Comparison of ENCODE assay signal across 29 cellular contexts in genomic region chr6:73348550-73349204, GRCh38. TPM values are rescaled to one million over a fixed set of nuclear protein-coding genes. Genes with fewer than 3 reads are reported as not detected.
"Had no signal": no experiment of that assay in that cellular context is flagged by ENCODE, and none has a peak within 500 bp of the region (broad histone marks: within the 10 kb centered on the region; RNA-seq: fewer than 3 reads in every experiment).

No MANE protein-coding gene starts in this region.

- H3K4me3 Mint-ChIP-seq: endodermal cell; memory B cell; natural killer cell treated with Interleukin-12 subunit alpha and Interleukin-12 subunit beta and Interleukin-15 and Interleukin-18, amount 100 ng/mL, for 72 hours; stimulated activated memory B cell treated with anti-CD40 and anti-IgM and Interleukin-4, amounts not matched to agents 10 μg/mL and 1 μg/mL and 100 μg/mL, for 72 hours; stimulated activated naive CD8-positive, alpha-beta T cell treated with anti-CD3 and anti-CD28 coated beads, Interleukin-15, Interleukin-2, amounts not matched to agents 100 ng/mL and 50 ng/mL, for 24 hours had no signal

- H3K4me2 ChIP-seq: hepatocyte had no signal

- H2AFZ ChIP-seq: hepatocyte had no signal

- H3K27ac Mint-ChIP-seq: memory B cell; natural killer cell treated with Interleukin-12 subunit alpha and Interleukin-12 subunit beta and Interleukin-15 and Interleukin-18, amount 100 ng/mL, for 72 hours; stimulated activated memory B cell treated with anti-CD40 and anti-IgM and Interleukin-4, amounts not matched to agents 10 μg/mL and 1 μg/mL and 100 μg/mL, for 72 hours; stimulated activated naive CD8-positive, alpha-beta T cell treated with anti-CD3 and anti-CD28 coated beads, Interleukin-15, Interleukin-2, amounts not matched to agents 100 ng/mL and 50 ng/mL, for 24 hours had no signal

- H3K27ac ChIP-seq: coronary artery, hepatocyte, lower lobe of right lung, neutrophil, psoas muscle, right lobe of liver, spleen, testis, tibial nerve, upper lobe of right lung had no signal

- ATAC-seq: left lobe of liver; lower lobe of right lung; natural killer cell treated with Interleukin-12 subunit alpha and Interleukin-12 subunit beta and Interleukin-15 and Interleukin-18, amount 100 ng/mL, for 72 hours; psoas muscle; right lobe of liver; stimulated activated memory B cell treated with anti-CD40 and anti-IgM and Interleukin-4, amounts not matched to agents 10 μg/mL and 1 μg/mL and 100 μg/mL, for 72 hours; upper lobe of right lung had no signal

- H3K4me1 ChIP-seq: lower lobe of right lung, psoas muscle, right lobe of liver, spleen, testis, tibial nerve, upper lobe of right lung had no signal

- H3K9me3 Mint-ChIP-seq: endodermal cell; memory B cell; natural killer cell treated with Interleukin-12 subunit alpha and Interleukin-12 subunit beta and Interleukin-15 and Interleukin-18, amount 100 ng/mL, for 72 hours; stimulated activated memory B cell treated with anti-CD40 and anti-IgM and Interleukin-4, amounts not matched to agents 10 μg/mL and 1 μg/mL and 100 μg/mL, for 72 hours; stimulated activated naive CD8-positive, alpha-beta T cell treated with anti-CD3 and anti-CD28 coated beads, Interleukin-15, Interleukin-2, amounts not matched to agents 100 ng/mL and 50 ng/mL, for 24 hours had no signal

- H3K36me3 ChIP-seq: lower lobe of right lung, neutrophil, right lobe of liver, spleen, tibial nerve, upper lobe of right lung had no signal

- H3K4me1 Mint-ChIP-seq: memory B cell; stimulated activated memory B cell treated with anti-CD40 and anti-IgM and Interleukin-4, amounts not matched to agents 10 μg/mL and 1 μg/mL and 100 μg/mL, for 72 hours had no signal

- H3K27me3 ChIP-seq: right lobe of liver, testis had no signal

- H3K9me3 ChIP-seq: lower lobe of right lung, neutrophil, psoas muscle, right lobe of liver, testis, tibial nerve, upper lobe of right lung had no signal

- H3K4me3 ChIP-seq: coronary artery, hepatocyte, lower lobe of right lung, psoas muscle, right lobe of liver, spleen, tibial nerve, upper lobe of right lung had no signal

- DNase-seq: effector CD4-positive, alpha-beta T cell; foreskin melanocyte; islet precursor cell; lower lobe of right lung; midbrain; psoas muscle; retina; right lobe of liver; spleen; stimulated activated CD4-positive, alpha-beta T cell treated with anti-CD3 and anti-CD28 coated beads, Interleukin-15, amount 100 ng/mL, for 24 hours; stimulated activated CD4-positive, alpha-beta T cell treated with anti-CD3 and anti-CD28 coated beads, Interleukin-1b, Interleukin-23, amount 100 ng/mL, for 48 hours; stimulated activated CD4-positive, alpha-beta T cell treated with anti-CD3 and anti-CD28 coated beads, Interleukin-4, amount 100 ng/mL, for 24 hours; testis; upper lobe of right lung had no signal

- H3K79me2 ChIP-seq: hepatocyte had no signal

- H3K36me3 Mint-ChIP-seq: memory B cell; natural killer cell treated with Interleukin-12 subunit alpha and Interleukin-12 subunit beta and Interleukin-15 and Interleukin-18, amount 100 ng/mL, for 72 hours; stimulated activated memory B cell treated with anti-CD40 and anti-IgM and Interleukin-4, amounts not matched to agents 10 μg/mL and 1 μg/mL and 100 μg/mL, for 72 hours had no signal

RNA-seq across cellular contexts. Expression of gene DPPA5, which starts 5.4 kb away (rescaled TPM):
- total RNA-seq: chondrocyte; dermis microvascular lymphatic vessel endothelial cell; endodermal cell; hepatocyte; left lobe of liver; lower lobe of right lung; natural killer cell treated with Interleukin-12 subunit alpha and Interleukin-12 subunit beta and Interleukin-15 and Interleukin-18, amount 100 ng/mL, for 72 hours; osteoblast; psoas muscle; right lobe of liver; spleen; subcutaneous adipose tissue; tibial nerve; upper lobe of right lung had no signal
- polyA plus RNA-seq: esophagus, hepatocyte, psoas muscle, spleen had no signal

RNA-seq across cellular contexts. Expression of gene KHDC3L, which starts 13.8 kb away (rescaled TPM):
- total RNA-seq: chondrocyte; dermis microvascular lymphatic vessel endothelial cell; endodermal cell; hepatocyte; left lobe of liver; lower lobe of right lung; natural killer cell treated with Interleukin-12 subunit alpha and Interleukin-12 subunit beta and Interleukin-15 and Interleukin-18, amount 100 ng/mL, for 72 hours; osteoblast; psoas muscle; right lobe of liver; spleen; subcutaneous adipose tissue; tibial nerve; upper lobe of right lung had no signal
- polyA plus RNA-seq: esophagus, hepatocyte, psoas muscle, spleen had no signal

RNA-seq across cellular contexts. Expression of gene OOEP, which starts 21.0 kb away (rescaled TPM):
- total RNA-seq: chondrocyte; endodermal cell; hepatocyte; lower lobe of right lung; natural killer cell treated with Interleukin-12 subunit alpha and Interleukin-12 subunit beta and Interleukin-15 and Interleukin-18, amount 100 ng/mL, for 72 hours; psoas muscle; right lobe of liver; subcutaneous adipose tissue; tibial nerve had no signal
- polyA plus RNA-seq: hepatocyte had no signal

RNA-seq across cellular contexts. Expression of gene DDX43, which starts 46.0 kb away (rescaled TPM):
- total RNA-seq: chondrocyte, endodermal cell, hepatocyte, right lobe of liver had no signal
